Comparison of ENCODE assay signal across 14 cellular contexts in the genomic region with DNA sequence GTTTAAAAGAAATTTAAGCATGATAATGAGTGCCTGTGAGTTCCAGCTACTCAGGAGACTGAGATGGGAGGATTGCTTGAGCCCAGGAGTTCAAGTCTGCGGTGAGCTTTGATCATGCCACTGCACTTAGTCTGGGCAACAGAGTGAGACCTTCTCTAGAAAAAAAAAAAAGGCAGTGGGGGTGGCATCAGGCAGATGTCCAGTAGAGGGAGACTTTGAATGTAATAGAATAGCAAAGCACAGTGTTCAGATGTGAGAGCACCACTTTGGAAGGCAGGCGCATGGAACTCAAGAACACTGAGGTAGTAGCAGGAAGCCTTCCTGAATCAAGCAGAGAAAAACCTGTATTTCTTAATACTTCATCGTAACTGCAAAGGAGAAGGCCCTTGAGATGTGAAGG.
DNase-seq lines count a peak whose midpoint lies in the region; ATAC-seq and TF ChIP-seq lines count a peak whose summit lies in the region.
"Had no signal": no experiment of that assay in that cellular context is flagged by ENCODE, and none has a peak within 500 bp of the region (broad histone marks: within the 10 kb centered on the region; RNA-seq: fewer than 3 reads in every experiment).

No MANE protein-coding gene starts in this region.

- H3K4me1 ChIP-seq in DOHH2 (ENCODE audit: control insufficient read depth, low read length) (peaks cover 12% of the 10 kb centered on the region), PC-9 (replicated peaks; ENCODE audit: insufficient read depth) (no peaks in the 10 kb centered on the region), esophagus muscularis mucosa (peaks cover 0 to 5% (median under 1%) of the 10 kb centered on the region in 4 donors)
- H3K4me1 ChIP-seq: colonic mucosa, gastrocnemius medialis, tibial nerve had no signal

- TF ChIP-seq POLR2A in esophagus muscularis mucosa (IDR thresholded peaks at IDR 0.05; ENCODE audit: low read depth): no peak

- H4K20me1 ChIP-seq in DOHH2 (ENCODE audit: control insufficient read depth, insufficient read depth, low read depth, low read length) (no peaks in the 10 kb centered on the region), PC-9 (ENCODE audit: insufficient read depth) (no peaks in the 10 kb centered on the region)

- no TSS peak for BruUV-seq in PC-9 (replicated peaks; lab: Mats Ljungman, UMichigan)

- H3K4me2 ChIP-seq in DOHH2 (ENCODE audit: low read length): no peak overlapping the region
- no peak overlapping the region for H3K4me2 ChIP-seq in PC-9

- DNase-seq in GM20000 (ENCODE audit: low spot score): no peak
- no peak for DNase-seq in PC-9
- DNase-seq in kidney tubule cell (ENCODE audit: low spot score): peak; percentile 42
- no peak for DNase-seq in esophagus muscularis mucosa (ENCODE audit: extremely low spot score)
- DNase-seq in amniotic stem cell (lab: John Stamatoyannopoulos, UW): no peak
- DNase-seq: activated CD4-positive, CD25-positive, alpha-beta regulatory T cell; colonic mucosa; gastrocnemius medialis; left ventricle myocardium superior; NCI-H1048 had no signal

- H3K9me2 ChIP-seq in DOHH2 (replicated peaks; ENCODE audit: control insufficient read depth, low read length) (no peaks in the 10 kb centered on the region), PC-9 (ENCODE audit: insufficient read depth) (no peaks in the 10 kb centered on the region)

- H2AFZ ChIP-seq in PC-9: no peak overlapping the region

- H3K9me3 ChIP-seq in DOHH2 (ENCODE audit: control insufficient read depth, insufficient read depth, low read length) (no peaks in the 10 kb centered on the region), PC-9 (ENCODE audit: insufficient read depth, low read depth) (no peaks in the 10 kb centered on the region), esophagus muscularis mucosa (no peaks in the 10 kb centered on the region)
- H3K9me3 ChIP-seq: colonic mucosa, gastrocnemius medialis, tibial nerve had no signal

- H3K79me2 ChIP-seq in DOHH2 (ENCODE audit: control insufficient read depth, low read length) (no peaks in the 10 kb centered on the region), PC-9 (ENCODE audit: low read depth) (no peaks in the 10 kb centered on the region)

- CTCF ChIA-PET in PC-9 (lab: Charles Lee): no interaction called here

- POLR2A ChIA-PET in PC-9 (lab: Charles Lee; ENCODE audit: unreplicated experiment): no interaction called here

- H3K27me3 ChIP-seq in DOHH2 (ENCODE audit: control insufficient read depth, low read length) (no peaks in the 10 kb centered on the region), PC-9 (ENCODE audit: insufficient read depth, low read depth) (no peaks in the 10 kb centered on the region), esophagus muscularis mucosa (no peaks in the 10 kb centered on the region)
- H3K27me3 ChIP-seq: colonic mucosa, gastrocnemius medialis, tibial nerve had no signal

- ATAC-seq in GM21825 (IDR thresholded peaks at IDR 0.05; ENCODE audit: unreplicated experiment) (no peak), GM21515 (IDR thresholded peaks at IDR 0.05; ENCODE audit: unreplicated experiment) (no peak)
- ATAC-seq: gastrocnemius medialis, left ventricle myocardium superior had no signal

- no peak for TF ChIP-seq EP300 in esophagus muscularis mucosa (IDR thresholded peaks at IDR 0.05)

- intact Hi-C loops in PC-9 (cut with micrococcal nuclease; ENCODE audit: unreplicated experiment): no loop called here
- intact Hi-C loops in esophagus muscularis mucosa (cut with DNase I): no loop called here

- H3K27ac ChIP-seq in DOHH2 (ENCODE audit: low read depth, low read length) (no peak overlapping the region), PC-9 (no peak overlapping the region), esophagus muscularis mucosa (replicated peaks in 1 of 4) (no peak overlapping the region)
- H3K27ac ChIP-seq: colonic mucosa, gastrocnemius medialis, tibial nerve had no signal

- WGBS in esophagus muscularis mucosa: 93% methylated on average over 3 of the region's 3 CpGs

- TF ChIP-seq CTCF in DOHH2 (IDR thresholded peaks at IDR 0.05; ENCODE audit: low read depth, low read length, poor library complexity, severe bottlenecking) (peak; percentile 38), GM20000 (IDR thresholded peaks at IDR 0.05; ENCODE audit: extremely low read depth, missing control alignments) (peak; percentile 31), PC-9 (conservative IDR thresholded peaks at IDR 0.05) (peak; percentile 25; the same call in 1 of the 2 replicates), esophagus muscularis mucosa (IDR thresholded peaks at IDR 0.05) (no peak)

- H3F3A ChIP-seq in DOHH2 (ENCODE audit: control insufficient read depth, insufficient read depth) (no peaks in the 10 kb centered on the region), PC-9 (ENCODE audit: insufficient read depth, low read depth) (no peaks in the 10 kb centered on the region)

- H3K36me3 ChIP-seq in DOHH2 (ENCODE audit: control insufficient read depth, low read length) (0 out of 2 replicates have a peak, but pooled peaks cover 3% of the 10 kb centered on the region), PC-9 (ENCODE audit: low read depth) (no peaks in the 10 kb centered on the region), esophagus muscularis mucosa (no peaks in the 10 kb centered on the region)
- H3K36me3 ChIP-seq: colonic mucosa, gastrocnemius medialis, tibial nerve had no signal

- H3K4me3 ChIP-seq in DOHH2 (ENCODE audit: low read length): no peak overlapping the region
- H3K4me3 ChIP-seq in PC-9: no peak overlapping the region
- no peak overlapping the region for H3K4me3 ChIP-seq in esophagus muscularis mucosa
- H3K4me3 ChIP-seq: colonic mucosa, gastrocnemius medialis, tibial nerve had no signal

Comparison
In these comparisons a context has a peak if more than half of its experiments do, and no peak if none do; other contexts are left out.
1. CTCF ChIP-seq: peak in DOHH2 (single experiment), GM20000 (single experiment) and PC-9 (single experiment); none in esophagus muscularis mucosa (0 of 3).